10 cellular contexts compared by ENCODE assay signal in the genomic region with DNA sequence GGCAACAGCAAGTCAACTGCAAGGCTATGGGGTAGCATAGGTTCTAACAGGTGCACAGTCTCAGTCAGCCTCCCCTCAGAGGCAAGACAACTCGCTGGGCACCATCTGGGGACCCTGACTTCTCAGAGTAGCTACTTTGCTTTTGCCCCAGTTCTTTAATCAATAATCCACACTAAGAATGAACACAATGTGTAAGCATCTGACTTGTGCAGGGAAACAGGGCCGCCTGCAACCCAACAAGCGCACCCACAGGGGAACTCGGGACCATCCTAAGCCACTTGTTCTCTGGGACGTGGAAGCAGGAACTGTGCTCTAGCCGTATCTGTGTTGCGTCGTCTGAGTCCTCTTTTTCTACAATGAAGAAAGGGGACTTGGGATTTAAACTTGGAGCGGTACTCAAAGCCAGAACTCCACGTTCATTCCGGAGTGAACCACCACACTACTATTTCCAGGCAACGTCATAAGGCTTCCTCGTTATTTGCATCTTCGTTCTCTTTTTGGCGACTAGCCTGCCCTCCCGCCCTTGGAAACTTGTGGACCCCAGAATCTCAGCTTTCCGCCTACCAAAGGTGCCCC. TPM values are rescaled to one million over a fixed set of nuclear protein-coding genes. Genes with fewer than 3 reads are reported as not detected.
DNase-seq lines count a peak whose midpoint lies in the region; ATAC-seq lines count a peak whose summit lies in the region.
"Had no signal": no experiment of that assay in that cellular context is flagged by ENCODE, and none has a peak within 500 bp of the region (broad histone marks: within the 10 kb centered on the region; RNA-seq: fewer than 3 reads in every experiment).

No MANE protein-coding gene starts in this region.

- no peak for DNase-seq in T-helper 1 cell
- DNase-seq in cerebellar cortex (ENCODE audit: low spot score), result peak; percentile 17
- peak; percentile 60 for DNase-seq in medulla oblongata (ENCODE audit: extremely low spot score)
- DNase-seq in GOT3 (lab: John Stamatoyannopoulos, UW), result no peak

- H3K4me1 Mint-ChIP-seq in T-helper 1 cell treated with Interleukin-12 subunit alpha and Interleukin-12 subunit beta and Interleukin-4 antibody, amounts not matched to agents 30 μg/mL and 1 μg/mL, for 36 hours (ENCODE audit: low read depth), result peaks cover 8% of the 10 kb centered on the region

- no peaks in the 10 kb centered on the region for H3K36me3 Mint-ChIP-seq in T-helper 1 cell treated with Interleukin-12 subunit alpha and Interleukin-12 subunit beta and Interleukin-4 antibody, amounts not matched to agents 30 μg/mL and 1 μg/mL, for 36 hours (ENCODE audit: low read depth)

- H3K27me3 Mint-ChIP-seq in T-helper 1 cell treated with Interleukin-12 subunit alpha and Interleukin-12 subunit beta and Interleukin-4 antibody, amounts not matched to agents 30 μg/mL and 1 μg/mL, for 36 hours (ENCODE audit: low read depth), result peaks cover 45% of the 10 kb centered on the region

- H3K27ac ChIP-seq in temporal lobe (ENCODE audit: low read depth, low read length), result peak overlapping the region; percentile 75
- H3K27ac ChIP-seq: 22Rv1 had no signal

- H3K9me3 Mint-ChIP-seq in T-helper 1 cell treated with Interleukin-12 subunit alpha and Interleukin-12 subunit beta and Interleukin-4 antibody, amounts not matched to agents 30 μg/mL and 1 μg/mL, for 36 hours, result no peaks in the 10 kb centered on the region

- H3K4me3 Mint-ChIP-seq in T-helper 1 cell treated with Interleukin-12 subunit alpha and Interleukin-12 subunit beta and Interleukin-4 antibody, amounts not matched to agents 30 μg/mL and 1 μg/mL, for 36 hours, result peak overlapping the region; percentile 81

- ATAC-seq in HG02970 (IDR thresholded peaks at IDR 0.05; ENCODE audit: low FRiP score, unreplicated experiment) (no peak), HG02678 (IDR thresholded peaks at IDR 0.05; ENCODE audit: unreplicated experiment) (no peak)

- no peak overlapping the region for H3K27ac Mint-ChIP-seq in T-helper 1 cell treated with Interleukin-12 subunit alpha and Interleukin-12 subunit beta and Interleukin-4 antibody, amounts not matched to agents 30 μg/mL and 1 μg/mL, for 36 hours

RNA-seq across cellular contexts. Expression of a gene that starts 1.8 kb away (rescaled TPM):
- 7.6 TPM for total RNA-seq in temporal lobe

RNA-seq across cellular contexts. Expression of a gene that starts 3.7 kb away (rescaled TPM):
- not detected for total RNA-seq in temporal lobe
- total RNA-seq: activated CD8-positive, alpha-beta memory T cell treated with anti-CD3 and anti-CD28 coated beads for 36 hours had no signal

RNA-seq across cellular contexts. Expression of a gene that starts 45.5 kb away (rescaled TPM):
- 48.7 TPM for total RNA-seq in temporal lobe

Comparison
In these comparisons a context has a peak if more than half of its experiments do, and no peak if none do; other contexts are left out.
1. DNase-seq: peak in cerebellar cortex (single experiment) and medulla oblongata (single experiment); none in T-helper 1 cell (0 of 5) and GOT3 (single experiment).